27 cellular contexts compared by ENCODE assay signal in genomic region chr5:136027316-136027715, GRCh38. TPM values are rescaled to one million over a fixed set of nuclear protein-coding genes. Genes with fewer than 3 reads are reported as not detected.
DNase-seq lines count a peak whose midpoint lies in the region; ATAC-seq and TF ChIP-seq lines count a peak whose summit lies in the region.
"Had no signal": no experiment of that assay in that cellular context is flagged by ENCODE, and none has a peak within 500 bp of the region (broad histone marks: within the 10 kb centered on the region; RNA-seq: fewer than 3 reads in every experiment).

No MANE protein-coding gene starts in this region.

- dilution Hi-C loops in mammary epithelial cell (cut with HindIII; ENCODE audit: low sequenced_read_pairs): no loop called here

- H3K23ac ChIP-seq in trophoblast cell (ENCODE audit: low read length): no peak overlapping the region

- peaks cover 48% of the 10 kb centered on the region for H3K4me1 Mint-ChIP-seq in MCF 10A (ENCODE audit: insufficient read depth, unreplicated experiment)
- H3K4me1 Mint-ChIP-seq: CD4-positive, CD25-positive, alpha-beta regulatory T cell had no signal

- BruUV-seq in MCF 10A (replicated peaks; lab: Mats Ljungman, UMichigan) (no TSS peak), mammary epithelial cell (replicated peaks; lab: Mats Ljungman, UMichigan) (no TSS peak)

- DNase-seq in MCF 10A (ENCODE audit: unreplicated experiment) (peak; percentile 34), mammary epithelial cell (no peak), epithelial cell of esophagus (ENCODE audit: low read depth) (peak; percentile 41), trophoblast cell (no peak), dorsolateral prefrontal cortex (no peak), gastrocnemius medialis (no peak)
- no peak for DNase-seq in stimulated activated CD4-positive, alpha-beta T cell treated with anti-CD3 and anti-CD28 coated beads, Interleukin-15, amount 100 ng/mL, for 24 hours
- DNase-seq: 8988T; CD4-positive, CD25-positive, alpha-beta regulatory T cell; GM23248; H7; Kasumi-1; MV-4-11; NCI-H1105; NCI-H1436 treated with DMSO at 0.1 percent for 48 hours; NCI-H187 treated with DMSO at 0.1 percent for 48 hours; NCI-H524 treated with DMSO at 0.1 percent for 48 hours; NCI-H82; NK-92 treated with Interleukin-12 subunit alpha and Interleukin-12 subunit beta, amount 100 ng/mL, for 24 hours; PC-3 had no signal

- H3K36me3 ChIP-seq in mammary epithelial cell (ENCODE audit: insufficient read depth, low read length) (no peaks in the 10 kb centered on the region), trophoblast cell (ENCODE audit: control insufficient read depth in 1 of 2, insufficient read depth in 2 of 2, low read length in 2 of 2) (peaks cover 14 to 25% of the 10 kb centered on the region in 2 experiments), gastrocnemius medialis (no peaks in the 10 kb centered on the region)
- H3K36me3 ChIP-seq: BLaER1 had no signal

- H2BK12ac ChIP-seq in trophoblast cell (ENCODE audit: low read length): peak overlapping the region; percentile 47

- H4K12ac ChIP-seq in trophoblast cell (ENCODE audit: low read depth, low read length): no peak overlapping the region

- no peaks in the 10 kb centered on the region for H3K9me3 ChIP-seq in mammary epithelial cell (replicated peaks; ENCODE audit: insufficient read depth, low read length)
- H3K9me3 ChIP-seq in trophoblast cell (ENCODE audit: insufficient read depth, low read depth, low read length): no peaks in the 10 kb centered on the region
- no peaks in the 10 kb centered on the region for H3K9me3 ChIP-seq in gastrocnemius medialis
- H3K9me3 ChIP-seq: SJSA1 had no signal

- H3K27ac Mint-ChIP-seq in MCF 10A (ENCODE audit: low read depth, unreplicated experiment): no peak overlapping the region
- H3K27ac Mint-ChIP-seq: CD4-positive, CD25-positive, alpha-beta regulatory T cell had no signal

- CTCF ChIA-PET in MCF 10A (lab: Yijun Ruan, JAX): interaction anchor here (0.8 to 18.0 kb wide), 15 partner anchors 9 to 1716 kb away, joined by 3 to 171 read pairs (median 5); partner anchors contain the start of gene LECT2
- CTCF ChIA-PET in mammary epithelial cell (lab: Charles Lee; ENCODE audit: low non-redundant PET): no interaction called here

- TF ChIP-seq POLR2A in gastrocnemius medialis (IDR thresholded peaks at IDR 0.05): no peak

- H3K4me2 ChIP-seq in mammary epithelial cell (ENCODE audit: insufficient read depth, low read depth, low read length): no peak overlapping the region
- no peak overlapping the region for H3K4me2 ChIP-seq in trophoblast cell (ENCODE audit: low read length)
- H3K4me2 ChIP-seq: BLaER1 had no signal

- no peak overlapping the region for H4K8ac ChIP-seq in trophoblast cell (ENCODE audit: low read depth, low read length)

- no peak overlapping the region for H3K14ac ChIP-seq in trophoblast cell (ENCODE audit: low read length)

- H3K27ac ChIP-seq in mammary epithelial cell (ENCODE audit: insufficient read depth, low read depth, low read length) (no peak overlapping the region), trophoblast cell (ENCODE audit: low read depth, low read length) (no peak overlapping the region), dorsolateral prefrontal cortex (no peak overlapping the region), gastrocnemius medialis (no peak overlapping the region)
- H3K27ac ChIP-seq: BLaER1, GM23248, SJSA1 had no signal

- TF ChIP-seq CTCF in MCF 10A (IDR thresholded peaks at IDR 0.05; ENCODE audit: unreplicated experiment) (no peak), mammary epithelial cell (conservative IDR thresholded peaks at IDR 0.05 in 1 of 2, IDR thresholded peaks at IDR 0.05 in 1 of 2; ENCODE audit: extremely low read depth in 1 of 2, insufficient read depth in 1 of 2, low read depth in 1 of 2, low read length in 2 of 2) (no peak), epithelial cell of esophagus (IDR thresholded peaks at IDR 0.05; ENCODE audit: insufficient read depth, low read depth, low read length, missing control alignments) (no peak), dorsolateral prefrontal cortex (IDR thresholded peaks at IDR 0.05 in 54 of 56, conservative IDR thresholded peaks at IDR 0.05 in 2 of 56; ENCODE audit: low read depth in 1 of 56, partially characterized antibody in 56 of 56) (no peak), gastrocnemius medialis (IDR thresholded peaks at IDR 0.05 in 4 of 5, conservative IDR thresholded peaks at IDR 0.05 in 1 of 5) (no peak)

- no peak overlapping the region for H4K91ac ChIP-seq in trophoblast cell (ENCODE audit: low read depth, low read length)

- H4K20me1 ChIP-seq in mammary epithelial cell (ENCODE audit: insufficient read depth, low read length): no peaks in the 10 kb centered on the region
- H4K20me1 ChIP-seq: BLaER1 had no signal

- peak overlapping the region; percentile 50 for H2AK5ac ChIP-seq in trophoblast cell (ENCODE audit: low read length)

- H3K27me3 ChIP-seq in mammary epithelial cell (ENCODE audit: insufficient read depth, low read length): no peaks in the 10 kb centered on the region
- H3K27me3 ChIP-seq in trophoblast cell (ENCODE audit: insufficient read depth, low read length): peaks cover 2% of the 10 kb centered on the region
- peaks cover 0 to 34% (median 18%) of the 10 kb centered on the region in 45 donors for H3K27me3 ChIP-seq in dorsolateral prefrontal cortex
- peaks cover 0 to 4% (median 0%) of the 10 kb centered on the region in 3 donors for H3K27me3 ChIP-seq in gastrocnemius medialis
- H3K27me3 ChIP-seq: SJSA1 had no signal

- intact Hi-C loops in MCF 10A (cut with micrococcal nuclease) (no loop called here), mammary epithelial cell (cut with micrococcal nuclease) (no loop called here), dorsolateral prefrontal cortex (cut with DNase I) (no loop called here), gastrocnemius medialis (cut with DNase I; ENCODE audit: low total_unique reads) (no loop called here)

- peaks cover 25% of the 10 kb centered on the region for H3K36me3 Mint-ChIP-seq in MCF 10A (ENCODE audit: insufficient read depth, unreplicated experiment)
- H3K36me3 Mint-ChIP-seq: CD4-positive, CD25-positive, alpha-beta regulatory T cell had no signal

- H3K9me3 Mint-ChIP-seq in MCF 10A (ENCODE audit: unreplicated experiment): no peaks in the 10 kb centered on the region

- H3K4me1 ChIP-seq in mammary epithelial cell (ENCODE audit: insufficient read depth, low read length): peaks cover 47% of the 10 kb centered on the region
- peaks cover 10 to 21% of the 10 kb centered on the region in 2 experiments for H3K4me1 ChIP-seq in trophoblast cell (ENCODE audit: control insufficient read depth in 1 of 2, insufficient read depth in 2 of 2, low read length in 2 of 2)
- peaks cover 18 to 21% of the 10 kb centered on the region in 2 donors for H3K4me1 ChIP-seq in gastrocnemius medialis

- peaks cover 29% of the 10 kb centered on the region for H3K79me2 ChIP-seq in mammary epithelial cell (ENCODE audit: insufficient read depth, low read length)
- H3K79me2 ChIP-seq in trophoblast cell (ENCODE audit: control insufficient read depth, insufficient read depth, low read length, poor library complexity): peaks cover 28% of the 10 kb centered on the region

- 95% methylated on average over 3 of the region's 3 CpGs for WGBS in mammary epithelial cell (ENCODE audit: low coverage, missing lambda C conversion rate)
- no CpG with 5 or more reads among the region's 3 CpGs for WGBS in trophoblast cell (ENCODE audit: extremely low coverage, insufficient coverage, insufficient read length)

- no peaks in the 10 kb centered on the region for H3K27me3 Mint-ChIP-seq in MCF 10A (ENCODE audit: insufficient read depth, unreplicated experiment)

- ATAC-seq in gastrocnemius medialis (no peak), GM19035 (IDR thresholded peaks at IDR 0.05; ENCODE audit: unreplicated experiment) (no peak)
- ATAC-seq: HepG2, K562, PC-3, Right ventricle myocardium inferior had no signal

- H3K9ac ChIP-seq in mammary epithelial cell (ENCODE audit: insufficient read depth, low read length) (no peak overlapping the region), trophoblast cell (ENCODE audit: low read length) (no peak overlapping the region)
- H3K9ac ChIP-seq: BLaER1, GM23248 had no signal

- H3K4me3 ChIP-seq in mammary epithelial cell (replicated peaks in 1 of 3; ENCODE audit: insufficient read depth in 1 of 3, low read depth in 2 of 3, low read length in 3 of 3) (no peak overlapping the region), epithelial cell of esophagus (ENCODE audit: low read length) (no peak overlapping the region), trophoblast cell (ENCODE audit: low read depth, low read length) (no peak overlapping the region), dorsolateral prefrontal cortex (no peak overlapping the region), gastrocnemius medialis (no peak overlapping the region)
- H3K4me3 ChIP-seq: BLaER1, GM23248, K562, SJSA1 had no signal

- no peak overlapping the region for H3K4ac ChIP-seq in trophoblast cell (ENCODE audit: low read depth, low read length)

- no peak overlapping the region for H2AFZ ChIP-seq in mammary epithelial cell (ENCODE audit: low read depth, low read length)
- H2AFZ ChIP-seq in trophoblast cell (ENCODE audit: insufficient read depth, low read length, poor library complexity): no peak overlapping the region
- H2AFZ ChIP-seq: GM23248 had no signal

- H2BK120ac ChIP-seq in trophoblast cell (ENCODE audit: insufficient read depth, low read length, poor library complexity): peak overlapping the region; percentile 13

- H2BK5ac ChIP-seq in trophoblast cell (ENCODE audit: low read depth, low read length, poor library complexity): no peak overlapping the region

- in situ Hi-C loops in mammary epithelial cell (cut with MboI; ENCODE audit: low sequenced_read_pairs in 2 of 2) (no loop called here), gastrocnemius medialis (cut with MboI; ENCODE audit: low sequenced_read_pairs in 4 of 4) (no loop called here)

- peaks cover 32% of the 10 kb centered on the region for H3K79me1 ChIP-seq in trophoblast cell (ENCODE audit: low read length)

- POLR2A ChIA-PET in MCF 10A (lab: Yijun Ruan, JAX): interaction anchor here (0.6 to 39.3 kb wide), 15 partner anchors 1 to 1727 kb away, joined by 3 to 1604 read pairs (median 6); partner anchors contain the start of genes SMAD5 and TGFBI

- H3K4me3 Mint-ChIP-seq in MCF 10A (ENCODE audit: unreplicated experiment): no peak overlapping the region
- H3K4me3 Mint-ChIP-seq: CD4-positive, CD25-positive, alpha-beta regulatory T cell had no signal

- no peak overlapping the region for H3K18ac ChIP-seq in trophoblast cell (ENCODE audit: low read length)

RNA-seq across cellular contexts. Expression of gene TGFBI, which starts 1.5 kb away (rescaled TPM):
- total RNA-seq in MCF 10A (2022): 623 and 892 TPM in 2 replicates
- 10 to 100 TPM; 56.0 to 77.3 TPM for total RNA-seq in mammary epithelial cell
- polyA plus RNA-seq in mammary epithelial cell: 264 TPM
- polyA minus RNA-seq in mammary epithelial cell: 390 TPM
- 3,939 and 3,953 TPM in 2 replicates for polyA plus RNA-seq in trophoblast cell (2013)
- total RNA-seq in dorsolateral prefrontal cortex: 10 to 100 TPM in 24 of 120 experiments, 1 to 10 TPM in 96; 1.4 to 68.6 (median 6.2) TPM
- total RNA-seq in gastrocnemius medialis: 10 to 100 TPM; 38.4 to 48.0 (median 40.0) TPM
- total RNA-seq: G401 had no signal

Comparison
In these comparisons a context has a peak if more than half of its experiments do, and no peak if none do; other contexts are left out.
1. DNase-seq: peak in MCF 10A (single experiment) and epithelial cell of esophagus (single experiment); none in mammary epithelial cell (single experiment), trophoblast cell (0 of 2), dorsolateral prefrontal cortex (0 of 10), gastrocnemius medialis (0 of 2) and stimulated activated CD4-positive, alpha-beta T cell treated with anti-CD3 and anti-CD28 coated beads, Interleukin-15, amount 100 ng/mL, for 24 hours (single experiment).